8 cellular contexts compared by ENCODE assay signal in the genomic region with DNA sequence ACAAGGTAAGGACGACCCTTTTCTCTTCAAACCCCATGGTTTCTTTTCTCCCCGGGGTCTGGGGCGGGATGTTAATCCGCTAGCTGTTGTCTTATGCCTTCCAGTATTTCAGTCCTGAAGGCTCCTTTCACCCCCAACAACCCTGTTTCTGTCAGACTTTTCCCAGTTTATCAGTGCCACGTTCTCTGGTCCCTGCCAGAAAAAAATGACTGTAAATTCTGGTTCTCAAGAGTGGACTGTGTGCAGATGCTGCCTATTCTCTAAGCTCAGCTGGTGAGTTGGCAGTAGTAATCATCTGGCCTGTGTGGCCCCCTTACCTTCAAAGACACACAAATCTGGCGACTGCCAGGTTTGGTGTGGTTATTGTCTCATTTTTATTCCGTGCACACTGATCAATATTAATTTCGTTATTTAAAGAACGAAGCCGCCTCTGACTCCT. TPM values are rescaled to one million over a fixed set of nuclear protein-coding genes. Genes with fewer than 3 reads are reported as not detected.
DNase-seq lines count a peak whose midpoint lies in the region; ATAC-seq and TF ChIP-seq lines count a peak whose summit lies in the region.

No MANE protein-coding gene starts in this region.

- no peaks in the 10 kb centered on the region for H3K9me2 ChIP-seq in Loucy (replicated peaks; ENCODE audit: low read depth, low read length)

- TF ChIP-seq CTCF in Loucy (conservative IDR thresholded peaks at IDR 0.05; ENCODE audit: low read length), result no peak
- no peak for TF ChIP-seq CTCF in coronary artery (IDR thresholded peaks at IDR 0.05)
- TF ChIP-seq CTCF in neural crest cell (conservative IDR thresholded peaks at IDR 0.05), result no peak

- H3K4me2 ChIP-seq in Loucy (ENCODE audit: low read depth, low read length, poor library complexity, severe bottlenecking), result peak overlapping the region; percentile 95

- H3K9me3 ChIP-seq in Loucy (ENCODE audit: insufficient read depth, low read depth, low read length), result no peaks in the 10 kb centered on the region

- DNase-seq in Daoy (ENCODE audit: low read depth), result peak; percentile 7
- DNase-seq in coronary artery (ENCODE audit: low spot score), result no peak
- DNase-seq in neural crest cell (ENCODE audit: low read depth, low spot score), result no peak
- DNase-seq in DMS153 treated with DMSO at 0.1 percent for 48 hours (lab: John Stamatoyannopoulos, UW; ENCODE audit: unreplicated experiment), result no peak
- no peak for DNase-seq in left lobe of liver (ENCODE audit: low spot score)

- H3K27ac Mint-ChIP-seq in neural crest cell (ENCODE audit: unreplicated experiment), result peak overlapping the region; percentile 83

- no peaks in the 10 kb centered on the region for H3K36me3 ChIP-seq in Loucy (ENCODE audit: insufficient read depth, low read length)

- H2AFZ ChIP-seq in Loucy (ENCODE audit: low read length), result peak overlapping the region; percentile 97; the same call in 1 of the 2 replicates

- peak overlapping the region; percentile 83 for H3K9ac ChIP-seq in Loucy (ENCODE audit: low read depth, low read length, poor library complexity, severe bottlenecking)

- peak overlapping the region; percentile 77 to 92 for H3K27ac ChIP-seq in coronary artery

- no peaks in the 10 kb centered on the region for H3K27me3 Mint-ChIP-seq in neural crest cell (ENCODE audit: low read depth)

- H3K27me3 ChIP-seq in Loucy (ENCODE audit: insufficient read depth, low read length, poor library complexity, severe bottlenecking), result no peaks in the 10 kb centered on the region

- peak overlapping the region; percentile 98 for H3K4me3 Mint-ChIP-seq in neural crest cell

- H3K4me3 ChIP-seq in Loucy (ENCODE audit: low read length, poor library complexity, severe bottlenecking) (peak overlapping the region; percentile 89), coronary artery (peak overlapping the region; percentile 93)

- ATAC-seq in left lobe of liver (no peak), HG03432 (IDR thresholded peaks at IDR 0.05; ENCODE audit: unreplicated experiment) (no peak), HG03439 (IDR thresholded peaks at IDR 0.05; ENCODE audit: unreplicated experiment) (no peak)

- H3K4me1 Mint-ChIP-seq in neural crest cell, result peaks cover 42% of the 10 kb centered on the region

- peaks cover 49% of the 10 kb centered on the region for H3K79me2 ChIP-seq in Loucy (ENCODE audit: insufficient read depth, low read length)

- no peaks in the 10 kb centered on the region for H3F3A ChIP-seq in Loucy (ENCODE audit: low read depth)

- H3K4me1 ChIP-seq in Loucy (ENCODE audit: insufficient read depth, low read length, poor library complexity, severe bottlenecking), result peaks cover 50% of the 10 kb centered on the region

- H4K20me1 ChIP-seq in Loucy (ENCODE audit: insufficient read depth, low read length, poor library complexity, severe bottlenecking), result peaks cover 22% of the 10 kb centered on the region

- H3K9me3 Mint-ChIP-seq in neural crest cell, result no peaks in the 10 kb centered on the region

- H3K36me3 Mint-ChIP-seq in neural crest cell (ENCODE audit: low read depth), result peaks cover 3% of the 10 kb centered on the region

RNA-seq across cellular contexts. Expression of a gene that starts 0.9 kb away (rescaled TPM):
- 36.1 and 43.8 TPM in 2 replicates for total RNA-seq in Daoy (2014; rRNA removed; shearing (Covaris generic))
- total RNA-seq in neural crest cell (63.6 and 64.8 TPM in 2 replicates), left lobe of liver (45.4 TPM)
